ENCODE assay signal across 12 cellular contexts in the genomic region with DNA sequence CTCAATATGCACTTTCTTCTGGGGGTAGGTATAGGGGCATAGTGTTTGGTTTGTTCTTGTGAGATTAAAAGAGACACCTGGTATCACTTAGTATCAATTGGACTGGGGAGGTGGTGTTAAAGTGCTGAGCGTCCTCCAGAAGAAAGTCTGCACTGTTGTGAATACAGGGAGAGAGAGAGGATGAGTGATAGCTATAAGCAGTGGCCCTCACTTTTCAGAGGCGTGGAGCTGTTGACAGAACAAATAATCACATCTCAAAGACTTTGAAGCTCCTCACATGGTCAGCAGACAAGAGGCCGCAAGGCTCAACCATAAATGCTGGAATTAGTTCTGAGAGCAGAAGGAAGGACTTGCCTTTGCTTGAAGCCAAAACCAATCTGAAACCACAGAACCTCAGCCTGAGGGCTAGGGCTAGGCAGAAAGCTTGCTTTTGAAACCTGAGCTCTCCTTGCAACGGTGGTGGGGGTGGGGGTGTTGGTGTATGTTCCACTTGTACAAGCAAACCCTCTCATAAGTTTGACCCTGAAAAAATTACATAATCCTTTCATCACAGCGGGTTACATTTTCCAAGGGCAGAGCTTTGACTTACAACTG.
DNase-seq lines count a peak whose midpoint lies in the region; ATAC-seq and TF ChIP-seq lines count a peak whose summit lies in the region.
"Had no signal": no experiment of that assay in that cellular context is flagged by ENCODE, and none has a peak within 500 bp of the region (broad histone marks: within the 10 kb centered on the region; RNA-seq: fewer than 3 reads in every experiment).

No MANE protein-coding gene starts in this region.

- DNase-seq in NCI-H2029 (lab: John Stamatoyannopoulos, UW), result peak; percentile 45
- DNase-seq in NCI-H2029 treated with DMSO at 0.1 percent for 48 hours (lab: John Stamatoyannopoulos, UW), result no peak
- DNase-seq in SJCRH30, result peak; percentile 87 to 89
- DNase-seq in myocyte (ENCODE audit: low read depth), result peak; percentile 64
- no peak for DNase-seq in NAMALWA (ENCODE audit: low spot score)
- no peak for DNase-seq in heart right ventricle
- DNase-seq in chondrocyte (ENCODE audit: low spot score), result no peak
- DNase-seq: effector CD8-positive, alpha-beta T cell; left colon; tibial artery had no signal

- ATAC-seq in HG03025 (IDR thresholded peaks at IDR 0.05; ENCODE audit: low FRiP score, unreplicated experiment) (peak; percentile 64), heart right ventricle (no peak)
- ATAC-seq: left colon had no signal

- H3K4me1 Mint-ChIP-seq in chondrocyte (ENCODE audit: low read depth), result peaks cover 28% of the 10 kb centered on the region

- H3K4me3 Mint-ChIP-seq in chondrocyte (ENCODE audit: unreplicated experiment), result no peak overlapping the region

- no peak overlapping the region for H3K27ac Mint-ChIP-seq in chondrocyte (ENCODE audit: unreplicated experiment)

- no peaks in the 10 kb centered on the region for H3K27me3 Mint-ChIP-seq in chondrocyte (ENCODE audit: low read depth)

- intact Hi-C loops in heart right ventricle (cut with DNase I), result loop anchor here in 1 of 10 donors (1.0 kb wide), 1 partner anchor 19 kb away; no protein-coding TSS in a partner anchor

- H3K36me3 Mint-ChIP-seq in chondrocyte (ENCODE audit: low read depth), result no peaks in the 10 kb centered on the region

- H3K4me1 ChIP-seq in SJCRH30 (peaks cover 45% of the 10 kb centered on the region), heart right ventricle (no peaks in the 10 kb centered on the region)

- H3K27ac ChIP-seq in SJCRH30, result no peak overlapping the region; the same call in 1 of the 2 replicates
- no peak overlapping the region for H3K27ac ChIP-seq in heart right ventricle
- H3K27ac ChIP-seq: HL-60, tibial artery had no signal

- TF ChIP-seq CTCF in heart right ventricle (IDR thresholded peaks at IDR 0.05) (no peak), chondrocyte (IDR thresholded peaks at IDR 0.05) (no peak)

- no peaks in the 10 kb centered on the region for H3K27me3 ChIP-seq in SJCRH30
- peaks cover 0 to 18% (median 0%) of the 10 kb centered on the region in 7 donors for H3K27me3 ChIP-seq in heart right ventricle
- H3K27me3 ChIP-seq: tibial artery had no signal

- no peaks in the 10 kb centered on the region for H3K36me3 ChIP-seq in SJCRH30
- H3K36me3 ChIP-seq in heart right ventricle, result no peaks in the 10 kb centered on the region
- H3K36me3 ChIP-seq: tibial artery had no signal

- H3K4me3 ChIP-seq in SJCRH30, result no peak overlapping the region
- H3K4me3 ChIP-seq in heart right ventricle, result no peak overlapping the region
- H3K4me3 ChIP-seq: tibial artery had no signal

- H3K9me3 Mint-ChIP-seq in chondrocyte (ENCODE audit: low read depth), result peaks cover 3% of the 10 kb centered on the region

- WGBS in heart right ventricle, 2 donors, result 57 to 65% methylated on average over 5 of the region's 5 CpGs

- H3K9me3 ChIP-seq in SJCRH30 (replicated peaks), result peaks cover 7% of the 10 kb centered on the region
- H3K9me3 ChIP-seq in heart right ventricle, result peaks cover 0 to 4% (median 0%) of the 10 kb centered on the region in 11 donors
- H3K9me3 ChIP-seq: tibial artery had no signal

Comparison
In these comparisons a context has a peak if more than half of its experiments do, and no peak if none do; other contexts are left out.
1. DNase-seq: peak in NCI-H2029 (single experiment), SJCRH30 (2 of 2) and myocyte (single experiment); none in NCI-H2029 treated with DMSO at 0.1 percent for 48 hours (single experiment), NAMALWA (single experiment), heart right ventricle (0 of 2) and chondrocyte (single experiment).